Comparison of ENCODE assay signal across 9 cellular contexts in genomic region chr15:51192560-51193280, GRCh38.
DNase-seq lines count a peak whose midpoint lies in the region; ATAC-seq, FAIRE-seq and TF ChIP-seq lines count a peak whose summit lies in the region.
"Had no signal": no experiment of that assay in that cellular context is flagged by ENCODE, and none has a peak within 500 bp of the region (broad histone marks: within the 10 kb centered on the region; RNA-seq: fewer than 3 reads in every experiment).

No MANE protein-coding gene starts in this region.

- H3K9me3 ChIP-seq in OCI-LY1 (ENCODE audit: low read length) (no peaks in the 10 kb centered on the region), esophagus muscularis mucosa (no peaks in the 10 kb centered on the region)

- H3K4me1 ChIP-seq in OCI-LY1 (ENCODE audit: insufficient read depth, low read length, severe bottlenecking) (no peaks in the 10 kb centered on the region), esophagus muscularis mucosa (peaks cover 11 to 16% (median 13%) of the 10 kb centered on the region in 4 donors)

- no peaks in the 10 kb centered on the region for H3K36me3 ChIP-seq in OCI-LY1 (ENCODE audit: insufficient read depth, low read length)
- H3K36me3 ChIP-seq in esophagus muscularis mucosa: no peaks in the 10 kb centered on the region

- H3K27ac ChIP-seq in OCI-LY1 (ENCODE audit: low read depth, low read length, poor library complexity, severe bottlenecking) (no peak overlapping the region), esophagus muscularis mucosa (replicated peaks in 1 of 4) (no peak overlapping the region)

- H3F3A ChIP-seq in OCI-LY1 (ENCODE audit: insufficient read depth, low read length): no peaks in the 10 kb centered on the region

- H3K4me3 Mint-ChIP-seq in naive thymus-derived CD8-positive, alpha-beta T cell: no peak overlapping the region
- H3K4me3 Mint-ChIP-seq: stimulated activated naive CD8-positive, alpha-beta T cell treated with anti-CD3 and anti-CD28 coated beads, Interleukin-15, Interleukin-2, amounts not matched to agents 100 ng/mL and 50 ng/mL, for 24 hours had no signal

- H3K4me1 Mint-ChIP-seq in naive thymus-derived CD8-positive, alpha-beta T cell: peaks cover 0 to 3% (median 2%) of the 10 kb centered on the region in 4 donors

- H2AFZ ChIP-seq in OCI-LY1 (ENCODE audit: low read length): no peak overlapping the region

- no peaks in the 10 kb centered on the region for H4K20me1 ChIP-seq in OCI-LY1 (ENCODE audit: insufficient read depth, low read length)

- TF ChIP-seq POLR2A in esophagus muscularis mucosa (IDR thresholded peaks at IDR 0.05; ENCODE audit: low read depth): no peak

- H3K4me3 ChIP-seq in OCI-LY1 (ENCODE audit: low read depth, low read length, poor library complexity, severe bottlenecking) (no peak overlapping the region), esophagus muscularis mucosa (no peak overlapping the region)

- no peaks in the 10 kb centered on the region for H3K9me2 ChIP-seq in OCI-LY1 (ENCODE audit: low read depth, low read length)

- H3K79me2 ChIP-seq in OCI-LY1 (ENCODE audit: insufficient read depth, low read length): no peaks in the 10 kb centered on the region

- no peak overlapping the region for H3K9ac ChIP-seq in OCI-LY1 (ENCODE audit: low read length)

- WGBS in esophagus muscularis mucosa: 27% methylated on average over 12 of the region's 13 CpGs

- DNase-seq in HTR-8/SVneo (ENCODE audit: insufficient read length, low spot score) (peak; percentile 62), activated T-cell treated with anti-CD3 and anti-CD28 coated beads for 1 hour (ENCODE audit: low read depth) (peak; percentile 61), esophagus muscularis mucosa (ENCODE audit: extremely low spot score) (peak; percentile 96)
- DNase-seq in naive thymus-derived CD8-positive, alpha-beta T cell: peak; percentile 24 to 80 (median 50)
- peak; percentile 44 to 74 for DNase-seq in stimulated activated CD8-positive, alpha-beta memory T cell treated with anti-CD3 and anti-CD28 coated beads, Interleukin-7, amount 100 ng/mL, for 48 hours (ENCODE audit: extremely low read depth in 1 of 2, low read depth in 1 of 2)

- no peak for FAIRE-seq in HTR-8/SVneo (lab: Jason Lieb, UNC)

- H3K27me3 Mint-ChIP-seq in naive thymus-derived CD8-positive, alpha-beta T cell: peaks cover 11 to 43% (median 37%) of the 10 kb centered on the region in 5 donors

- no peak overlapping the region for H3K27ac Mint-ChIP-seq in naive thymus-derived CD8-positive, alpha-beta T cell
- H3K27ac Mint-ChIP-seq: stimulated activated naive CD8-positive, alpha-beta T cell treated with anti-CD3 and anti-CD28 coated beads, Interleukin-15, Interleukin-2, amounts not matched to agents 100 ng/mL and 50 ng/mL, for 24 hours had no signal

- H3K27me3 ChIP-seq in OCI-LY1 (ENCODE audit: insufficient read depth, low read length): no peaks in the 10 kb centered on the region
- peaks cover 0 to 20% (median 0%) of the 10 kb centered on the region in 4 donors for H3K27me3 ChIP-seq in esophagus muscularis mucosa

- H3K9me3 Mint-ChIP-seq in naive thymus-derived CD8-positive, alpha-beta T cell: no peaks in the 10 kb centered on the region
- H3K9me3 Mint-ChIP-seq: stimulated activated naive CD8-positive, alpha-beta T cell treated with anti-CD3 and anti-CD28 coated beads, Interleukin-15, Interleukin-2, amounts not matched to agents 100 ng/mL and 50 ng/mL, for 24 hours had no signal

- no peak for TF ChIP-seq EP300 in esophagus muscularis mucosa (IDR thresholded peaks at IDR 0.05)

- intact Hi-C loops in esophagus muscularis mucosa (cut with DNase I): loop anchor here (2.0 kb wide), 1 partner anchor 30 kb away; no protein-coding TSS in a partner anchor

- TF ChIP-seq CTCF in GM12874 (IDR thresholded peaks at IDR 0.05; ENCODE audit: insufficient read depth, low read depth, low read length) (peak; percentile 97), OCI-LY1 (IDR thresholded peaks at IDR 0.05; ENCODE audit: low read length) (peak; percentile 94), esophagus muscularis mucosa (IDR thresholded peaks at IDR 0.05) (peak; percentile 94 to 97 (median 96))

- ATAC-seq in naive thymus-derived CD8-positive, alpha-beta T cell: no peak
- no peak for ATAC-seq in GM21825 (IDR thresholded peaks at IDR 0.05; ENCODE audit: unreplicated experiment)

- no peaks in the 10 kb centered on the region for H3K36me3 Mint-ChIP-seq in naive thymus-derived CD8-positive, alpha-beta T cell

- no peak overlapping the region for H3K4me2 ChIP-seq in OCI-LY1 (ENCODE audit: low read length)

- POLR2A ChIA-PET in naive thymus-derived CD8-positive, alpha-beta T cell (lab: Charles Lee): no interaction called here
